ENCODE assay signal across 1 cellular context in the genomic region with DNA sequence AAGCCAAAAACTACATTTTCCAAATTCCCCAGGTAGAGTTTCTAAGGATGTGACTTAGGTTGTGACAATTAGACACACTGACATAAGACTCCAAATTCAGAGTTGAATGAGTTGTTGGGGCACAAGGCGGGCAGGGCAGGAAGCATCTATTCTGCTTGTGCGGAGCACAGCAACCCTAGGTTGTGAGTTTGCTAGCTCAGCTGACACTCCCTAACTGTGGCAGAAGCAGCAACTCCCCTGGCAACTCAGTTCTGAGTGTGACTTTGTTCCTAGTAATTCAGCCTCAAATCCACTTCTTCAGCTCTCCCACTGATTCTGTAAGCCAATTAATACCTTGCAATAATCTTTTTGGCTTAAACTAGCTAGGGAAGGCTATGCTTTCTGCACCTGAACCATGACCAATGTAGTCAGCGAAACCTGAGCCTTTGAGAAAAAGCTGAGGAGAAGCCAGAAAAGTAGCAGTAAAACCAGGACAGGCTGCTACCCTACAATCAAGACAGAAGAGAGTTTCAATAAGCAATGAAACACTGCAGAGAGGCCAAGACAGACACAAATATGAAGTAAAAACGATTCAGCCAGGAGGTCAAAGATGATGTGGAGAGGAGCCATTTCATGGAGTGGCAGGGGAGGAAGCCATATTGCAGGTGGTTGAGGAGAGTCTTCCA.
TF ChIP-seq lines count a peak whose summit lies in the region.

No MANE protein-coding gene starts in this region.

TF ChIP-seq in GM12891, 5 proteins besides CTCF, POLR2A, EP300 and RAD21 (continued from another document):
- TF ChIP-seq PAX5 (IDR thresholded peaks at IDR 0.05; ENCODE audit: insufficient read depth, low read length, severe bottlenecking) (no peak), POU2F2 (IDR thresholded peaks at IDR 0.05; ENCODE audit: low read depth, low read length) (no peak), SPI1 (IDR thresholded peaks at IDR 0.05; ENCODE audit: low read depth, low read length) (no peak)
TF ChIP-seq in GM12891: peak in this region for 0.
